Comparison of ENCODE assay signal across 22 cellular contexts in genomic region chr4:5409237-5409636, GRCh38.
A peak's percentile ranks its signal among the peaks of the same experiment; 100 is the strongest.
DNase-seq lines count a peak whose midpoint lies in the region; ATAC-seq, FAIRE-seq and TF ChIP-seq lines count a peak whose summit lies in the region.
"Had no signal": no experiment of that assay in that cellular context is flagged by ENCODE, and none has a peak within 500 bp of the region (broad histone marks: within the 10 kb centered on the region; RNA-seq: fewer than 3 reads in every experiment).

No MANE protein-coding gene starts in this region.

- no peaks in the 10 kb centered on the region for H3K36me3 ChIP-seq in bronchial epithelial cell (ENCODE audit: control insufficient read depth, insufficient read depth, low read length)
- H3K36me3 ChIP-seq: SJSA1 had no signal

- H3K4me3 ChIP-seq in AG04450 (ENCODE audit: low read depth, low read length) (no peak overlapping the region), bronchial epithelial cell (ENCODE audit: low read depth, low read length) (no peak overlapping the region)
- H3K4me3 ChIP-seq: BLaER1, SJSA1 had no signal

- peaks cover 3% of the 10 kb centered on the region for H3K36me3 Mint-ChIP-seq in progenitor cell of endocrine pancreas (ENCODE audit: insufficient read depth)
- H3K36me3 Mint-ChIP-seq: CD4-positive, alpha-beta memory T cell had no signal

- peaks cover 5% of the 10 kb centered on the region for H3K27me3 Mint-ChIP-seq in progenitor cell of endocrine pancreas

- TF ChIP-seq CTCF in AG04450 (IDR thresholded peaks at IDR 0.05; ENCODE audit: low read depth, low read length) (no peak), bronchial epithelial cell (IDR thresholded peaks at IDR 0.05; ENCODE audit: insufficient read depth, low read length, severe bottlenecking) (no peak), progenitor cell of endocrine pancreas (IDR thresholded peaks at IDR 0.05; ENCODE audit: unreplicated experiment) (no peak)

- CTCF ChIA-PET in AG04450 (lab: Charles Lee): interaction anchor here (0.6 to 3.0 kb wide), 2 partner anchors 9 to 358 kb away, joined by 3 to 21 read pairs; partner anchors contain the start of gene STK32B

- H3K4me1 Mint-ChIP-seq in progenitor cell of endocrine pancreas (ENCODE audit: low read depth): no peaks in the 10 kb centered on the region
- H3K4me1 Mint-ChIP-seq: CD4-positive, alpha-beta memory T cell had no signal

- H3K9me3 ChIP-seq in AG04450 (ENCODE audit: control insufficient read depth, insufficient read depth, low read length): peaks cover 8% of the 10 kb centered on the region
- H3K9me3 ChIP-seq: BLaER1, SJSA1 had no signal

- H3K27me3 ChIP-seq in AG04450 (ENCODE audit: control insufficient read depth, insufficient read depth, low read length): peaks cover 5% of the 10 kb centered on the region
- H3K27me3 ChIP-seq in bronchial epithelial cell (ENCODE audit: control insufficient read depth, insufficient read depth, low read length): no peaks in the 10 kb centered on the region
- H3K27me3 ChIP-seq: BLaER1, SJSA1 had no signal

- H3K4me3 Mint-ChIP-seq in progenitor cell of endocrine pancreas (ENCODE audit: low read depth): no peak overlapping the region
- H3K4me3 Mint-ChIP-seq: CD4-positive, alpha-beta memory T cell had no signal

- DNase-seq in AG04450 (ENCODE audit: low read depth, low spot score): no peak
- DNase-seq in GM03348 (ENCODE audit: low spot score): peak; percentile 61
- DNase-seq in bronchial epithelial cell (ENCODE audit: low read depth): peak; percentile 33
- peak; percentile 29 for DNase-seq in foreskin melanocyte
- DNase-seq in NCI-H2196 treated with DMSO at 0.1 percent for 48 hours (lab: John Stamatoyannopoulos, UW; ENCODE audit: unreplicated experiment): no peak
- no peak for DNase-seq in progenitor cell of endocrine pancreas (ENCODE audit: low spot score, unreplicated experiment)
- DNase-seq in epidermal melanocyte (ENCODE audit: insufficient read length, low spot score): no peak
- DNase-seq: 8988T; CD4-positive, alpha-beta memory T cell; DMS153; GOT3; KG1; NCI-H1417 treated with DMSO at 0.1 percent for 48 hours; NCI-H1930; NCI-H2171; NCI-H446; NCI-H526 treated with DMSO at 0.1 percent for 48 hours had no signal

- no peak for FAIRE-seq in bronchial epithelial cell (lab: Jason Lieb, UNC)
- FAIRE-seq: HepG2 had no signal

- ATAC-seq in HG02610 (IDR thresholded peaks at IDR 0.05; ENCODE audit: unreplicated experiment): no peak
- ATAC-seq: Panc1 had no signal

- POLR2A ChIA-PET in AG04450 (lab: Yijun Ruan, JAX): no interaction called here

- no peak overlapping the region for H3K27ac Mint-ChIP-seq in progenitor cell of endocrine pancreas
- H3K27ac Mint-ChIP-seq: CD4-positive, alpha-beta memory T cell had no signal

- peaks cover 17% of the 10 kb centered on the region for H3K9me3 Mint-ChIP-seq in progenitor cell of endocrine pancreas (ENCODE audit: low read depth)

- peak overlapping the region; percentile 21 for H3K27ac ChIP-seq in AG04450 (ENCODE audit: low read depth, low read length)
- H3K27ac ChIP-seq: BLaER1, SJSA1 had no signal

Comparison
In these comparisons a context has a peak if more than half of its experiments do, and no peak if none do; other contexts are left out.
1. DNase-seq: peak in GM03348 (single experiment), bronchial epithelial cell (single experiment) and foreskin melanocyte (single experiment); none in AG04450 (single experiment), NCI-H2196 treated with DMSO at 0.1 percent for 48 hours (single experiment), progenitor cell of endocrine pancreas (single experiment) and epidermal melanocyte (single experiment).